In genomic region chr3:123750659-123751420, GRCh38 we compare ENCODE assay signal across 1 cellular context.
TF ChIP-seq lines count a peak whose summit lies in the region.

No MANE protein-coding gene starts in this region.

TF ChIP-seq in HepG2, 621 proteins besides CTCF, POLR2A, EP300 and RAD21 (continued from another document and continues in another):
- TF ChIP-seq, protein P1, sequence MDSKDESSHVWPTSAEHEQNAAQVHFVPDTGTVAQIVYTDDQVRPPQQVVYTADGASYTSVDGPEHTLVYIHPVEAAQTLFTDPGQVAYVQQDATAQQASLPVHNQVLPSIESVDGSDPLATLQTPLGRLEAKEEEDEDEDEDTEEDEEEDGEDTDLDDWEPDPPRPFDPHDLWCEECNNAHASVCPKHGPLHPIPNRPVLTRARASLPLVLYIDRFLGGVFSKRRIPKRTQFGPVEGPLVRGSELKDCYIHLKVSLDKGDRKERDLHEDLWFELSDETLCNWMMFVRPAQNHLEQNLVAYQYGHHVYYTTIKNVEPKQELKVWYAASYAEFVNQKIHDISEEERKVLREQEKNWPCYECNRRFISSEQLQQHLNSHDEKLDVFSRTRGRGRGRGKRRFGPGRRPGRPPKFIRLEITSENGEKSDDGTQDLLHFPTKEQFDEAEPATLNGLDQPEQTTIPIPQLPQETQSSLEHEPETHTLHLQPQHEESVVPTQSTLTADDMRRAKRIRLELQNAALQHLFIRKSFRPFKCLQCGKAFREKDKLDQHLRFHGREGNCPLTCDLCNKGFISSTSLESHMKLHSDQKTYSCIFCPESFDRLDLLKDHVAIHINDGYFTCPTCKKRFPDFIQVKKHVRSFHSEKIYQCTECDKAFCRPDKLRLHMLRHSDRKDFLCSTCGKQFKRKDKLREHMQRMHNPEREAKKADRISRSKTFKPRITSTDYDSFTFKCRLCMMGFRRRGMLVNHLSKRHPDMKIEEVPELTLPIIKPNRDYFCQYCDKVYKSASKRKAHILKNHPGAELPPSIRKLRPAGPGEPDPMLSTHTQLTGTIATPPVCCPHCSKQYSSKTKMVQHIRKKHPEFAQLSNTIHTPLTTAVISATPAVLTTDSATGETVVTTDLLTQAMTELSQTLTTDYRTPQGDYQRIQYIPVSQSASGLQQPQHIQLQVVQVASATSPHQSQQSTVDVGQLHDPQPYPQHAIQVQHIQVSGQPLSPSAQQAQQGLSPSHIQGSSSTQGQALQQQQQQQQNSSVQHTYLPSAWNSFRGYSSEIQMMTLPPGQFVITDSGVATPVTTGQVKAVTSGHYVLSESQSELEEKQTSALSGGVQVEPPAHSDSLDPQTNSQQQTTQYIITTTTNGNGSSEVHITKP (CRISPR knock-in tag; IDR thresholded peaks at IDR 0.05; ENCODE audit: low read depth) = 0 out of 2 replicates have a peak, but pooled peaks have one; percentile 22
- TF ChIP-seq, protein P2, sequence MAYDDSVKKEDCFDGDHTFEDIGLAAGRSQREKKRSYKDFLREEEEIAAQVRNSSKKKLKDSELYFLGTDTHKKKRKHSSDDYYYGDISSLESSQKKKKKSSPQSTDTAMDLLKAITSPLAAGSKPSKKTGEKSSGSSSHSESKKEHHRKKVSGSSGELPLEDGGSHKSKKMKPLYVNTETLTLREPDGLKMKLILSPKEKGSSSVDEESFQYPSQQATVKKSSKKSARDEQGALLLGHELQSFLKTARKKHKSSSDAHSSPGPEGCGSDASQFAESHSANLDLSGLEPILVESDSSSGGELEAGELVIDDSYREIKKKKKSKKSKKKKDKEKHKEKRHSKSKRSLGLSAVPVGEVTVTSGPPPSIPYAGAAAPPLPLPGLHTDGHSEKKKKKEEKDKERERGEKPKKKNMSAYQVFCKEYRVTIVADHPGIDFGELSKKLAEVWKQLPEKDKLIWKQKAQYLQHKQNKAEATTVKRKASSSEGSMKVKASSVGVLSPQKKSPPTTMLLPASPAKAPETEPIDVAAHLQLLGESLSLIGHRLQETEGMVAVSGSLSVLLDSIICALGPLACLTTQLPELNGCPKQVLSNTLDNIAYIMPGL (CRISPR knock-in tag; IDR thresholded peaks at IDR 0.05; ENCODE audit: borderline replicate concordance in 1 of 2, low read depth in 1 of 2) = peak; percentile 42 to 47; a peak in 1 of 4 replicates
- TF ChIP-seq RXRA (CRISPR knock-in tag; IDR thresholded peaks at IDR 0.05) (peak; percentile 94), ZBTB38 (CRISPR knock-in tag; IDR thresholded peaks at IDR 0.05) (0 out of 2 replicates have a peak, but pooled peaks have one; percentile 32), NFE2L2 (IDR thresholded peaks at IDR 0.05; ENCODE audit: low read length) (no peak), ZNF777 (CRISPR knock-in tag; IDR thresholded peaks at IDR 0.05) (no peak), HCFC1 (IDR thresholded peaks at IDR 0.05; ENCODE audit: low read depth, low read length) (no peak), NRL (CRISPR knock-in tag; IDR thresholded peaks at IDR 0.05; ENCODE audit: borderline replicate concordance) (no peak), TBX3 (IDR thresholded peaks at IDR 0.05; ENCODE audit: borderline replicate concordance) (no peak), PAWR (CRISPR knock-in tag; IDR thresholded peaks at IDR 0.05; ENCODE audit: borderline replicate concordance) (no peak), ZNF512B (CRISPR knock-in tag; IDR thresholded peaks at IDR 0.05; ENCODE audit: borderline replicate concordance) (no peak), ZNF839 (CRISPR knock-in tag; IDR thresholded peaks at IDR 0.05; ENCODE audit: borderline replicate concordance) (no peak), AHDC1 (CRISPR knock-in tag; IDR thresholded peaks at IDR 0.05; ENCODE audit: borderline replicate concordance) (peak; percentile 47; the same call in 1 of the 2 replicates), CENPBD1 (CRISPR knock-in tag; IDR thresholded peaks at IDR 0.05; ENCODE audit: borderline replicate concordance, low read depth) (no peak), TFDP1 (CRISPR knock-in tag; IDR thresholded peaks at IDR 0.05; ENCODE audit: borderline replicate concordance) (peak; percentile 46; the same call in 1 of the 2 replicates), ZNF558 (CRISPR knock-in tag; IDR thresholded peaks at IDR 0.05; ENCODE audit: borderline replicate concordance) (no peak), TRIM24 (CRISPR knock-in tag; IDR thresholded peaks at IDR 0.05) (no peak), NONO (IDR thresholded peaks at IDR 0.05) (no peak), NONO (CRISPR knock-in tag; conservative IDR thresholded peaks at IDR 0.05) (peak; percentile 46; the same call in 1 of the 2 replicates)
- TF ChIP-seq, protein P3, sequence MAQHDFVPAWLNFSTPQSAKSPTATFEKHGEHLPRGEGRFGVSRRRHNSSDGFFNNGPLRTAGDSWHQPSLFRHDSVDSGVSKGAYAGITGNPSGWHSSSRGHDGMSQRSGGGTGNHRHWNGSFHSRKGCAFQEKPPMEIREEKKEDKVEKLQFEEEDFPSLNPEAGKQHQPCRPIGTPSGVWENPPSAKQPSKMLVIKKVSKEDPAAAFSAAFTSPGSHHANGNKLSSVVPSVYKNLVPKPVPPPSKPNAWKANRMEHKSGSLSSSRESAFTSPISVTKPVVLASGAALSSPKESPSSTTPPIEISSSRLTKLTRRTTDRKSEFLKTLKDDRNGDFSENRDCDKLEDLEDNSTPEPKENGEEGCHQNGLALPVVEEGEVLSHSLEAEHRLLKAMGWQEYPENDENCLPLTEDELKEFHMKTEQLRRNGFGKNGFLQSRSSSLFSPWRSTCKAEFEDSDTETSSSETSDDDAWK (CRISPR knock-in tag; IDR thresholded peaks at IDR 0.05) = no peak
- TF ChIP-seq, protein P4, sequence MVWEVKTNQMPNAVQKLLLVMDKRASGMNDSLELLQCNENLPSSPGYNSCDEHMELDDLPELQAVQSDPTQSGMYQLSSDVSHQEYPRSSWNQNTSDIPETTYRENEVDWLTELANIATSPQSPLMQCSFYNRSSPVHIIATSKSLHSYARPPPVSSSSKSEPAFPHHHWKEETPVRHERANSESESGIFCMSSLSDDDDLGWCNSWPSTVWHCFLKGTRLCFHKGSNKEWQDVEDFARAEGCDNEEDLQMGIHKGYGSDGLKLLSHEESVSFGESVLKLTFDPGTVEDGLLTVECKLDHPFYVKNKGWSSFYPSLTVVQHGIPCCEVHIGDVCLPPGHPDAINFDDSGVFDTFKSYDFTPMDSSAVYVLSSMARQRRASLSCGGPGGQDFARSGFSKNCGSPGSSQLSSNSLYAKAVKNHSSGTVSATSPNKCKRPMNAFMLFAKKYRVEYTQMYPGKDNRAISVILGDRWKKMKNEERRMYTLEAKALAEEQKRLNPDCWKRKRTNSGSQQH (CRISPR knock-in tag; IDR thresholded peaks at IDR 0.05; ENCODE audit: low read depth) = no peak
- TF ChIP-seq, protein P5, sequence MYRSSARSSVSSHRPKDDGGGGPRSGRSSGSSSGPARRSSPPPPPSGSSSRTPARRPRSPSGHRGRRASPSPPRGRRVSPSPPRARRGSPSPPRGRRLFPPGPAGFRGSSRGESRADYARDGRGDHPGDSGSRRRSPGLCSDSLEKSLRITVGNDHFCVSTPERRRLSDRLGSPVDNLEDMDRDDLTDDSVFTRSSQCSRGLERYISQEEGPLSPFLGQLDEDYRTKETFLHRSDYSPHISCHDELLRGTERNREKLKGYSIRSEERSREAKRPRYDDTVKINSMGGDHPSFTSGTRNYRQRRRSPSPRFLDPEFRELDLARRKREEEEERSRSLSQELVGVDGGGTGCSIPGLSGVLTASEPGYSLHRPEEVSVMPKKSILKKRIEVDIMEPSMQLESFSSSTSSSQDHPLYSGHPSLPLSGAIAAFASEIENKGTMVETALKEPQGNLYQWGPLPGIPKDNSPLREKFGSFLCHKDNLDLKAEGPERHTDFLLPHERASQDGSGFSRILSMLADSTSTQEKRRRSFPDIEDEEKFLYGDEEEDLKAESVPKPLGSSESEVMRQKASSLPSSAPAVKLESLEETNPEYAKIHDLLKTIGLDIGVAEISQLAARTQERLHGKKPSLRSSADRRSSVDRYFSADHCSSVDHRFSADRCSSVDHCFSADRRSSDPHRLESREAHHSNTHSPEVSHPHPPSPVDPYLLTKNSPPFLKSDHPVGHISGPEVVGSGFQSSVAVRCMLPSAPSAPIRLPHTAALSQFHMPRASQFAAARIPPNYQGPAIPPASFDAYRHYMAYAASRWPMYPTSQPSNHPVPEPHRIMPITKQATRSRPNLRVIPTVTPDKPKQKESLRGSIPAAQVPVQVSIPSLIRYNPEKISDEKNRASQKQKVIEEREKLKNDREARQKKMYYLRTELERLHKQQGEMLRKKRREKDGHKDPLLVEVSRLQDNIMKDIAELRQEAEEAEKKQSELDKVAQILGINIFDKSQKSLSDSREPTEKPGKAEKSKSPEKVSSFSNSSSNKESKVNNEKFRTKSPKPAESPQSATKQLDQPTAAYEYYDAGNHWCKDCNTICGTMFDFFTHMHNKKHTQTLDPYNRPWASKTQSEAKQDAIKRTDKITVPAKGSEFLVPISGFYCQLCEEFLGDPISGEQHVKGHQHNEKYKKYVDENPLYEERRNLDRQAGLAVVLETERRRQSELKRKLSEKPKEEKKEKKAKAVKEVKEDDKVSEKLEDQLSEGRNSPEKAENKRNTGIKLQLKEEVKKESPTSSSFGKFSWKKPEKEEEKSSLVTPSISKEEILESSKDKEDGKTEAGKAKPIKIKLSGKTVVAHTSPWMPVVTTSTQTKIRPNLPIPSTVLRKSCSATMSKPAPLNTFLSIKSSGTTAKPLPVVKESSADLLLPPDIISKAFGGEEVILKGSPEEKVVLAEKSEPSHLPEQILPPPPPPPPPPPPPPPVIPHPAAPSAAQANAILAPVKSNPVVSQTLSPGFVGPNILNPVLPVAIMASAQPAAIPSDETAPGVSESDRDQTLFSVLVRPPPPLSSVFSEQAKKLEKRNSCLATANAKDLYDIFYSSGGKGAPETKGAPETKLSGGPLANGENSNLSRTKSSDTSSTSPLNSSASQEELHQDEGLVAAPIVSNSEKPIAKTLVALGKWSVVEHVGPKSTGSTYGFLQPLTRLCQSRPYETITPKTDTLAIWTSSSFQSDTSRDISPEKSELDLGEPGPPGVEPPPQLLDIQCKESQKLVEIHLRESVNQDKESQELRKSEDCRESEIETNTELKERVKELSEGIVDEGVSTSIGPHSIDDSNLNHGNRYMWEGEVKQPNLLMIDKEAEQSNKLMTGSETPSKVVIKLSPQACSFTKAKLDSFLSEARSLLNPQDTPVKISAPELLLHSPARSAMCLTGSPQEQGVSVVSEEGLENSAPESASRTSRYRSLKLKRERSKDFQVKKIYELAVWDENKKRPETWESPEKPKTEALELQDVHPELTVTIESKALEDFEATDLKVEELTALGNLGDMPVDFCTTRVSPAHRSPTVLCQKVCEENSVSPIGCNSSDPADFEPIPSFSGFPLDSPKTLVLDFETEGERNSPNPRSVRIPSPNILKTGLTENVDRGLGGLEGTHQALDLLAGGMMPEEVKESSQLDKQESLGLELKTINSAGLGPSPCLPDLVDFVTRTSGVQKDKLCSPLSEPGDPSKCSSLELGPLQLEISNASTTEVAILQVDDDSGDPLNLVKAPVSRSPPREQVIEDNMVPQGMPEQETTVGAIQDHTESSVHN (CRISPR knock-in tag; IDR thresholded peaks at IDR 0.05) = no peak
